Comparison of ENCODE assay signal across 8 cellular contexts in the genomic region with DNA sequence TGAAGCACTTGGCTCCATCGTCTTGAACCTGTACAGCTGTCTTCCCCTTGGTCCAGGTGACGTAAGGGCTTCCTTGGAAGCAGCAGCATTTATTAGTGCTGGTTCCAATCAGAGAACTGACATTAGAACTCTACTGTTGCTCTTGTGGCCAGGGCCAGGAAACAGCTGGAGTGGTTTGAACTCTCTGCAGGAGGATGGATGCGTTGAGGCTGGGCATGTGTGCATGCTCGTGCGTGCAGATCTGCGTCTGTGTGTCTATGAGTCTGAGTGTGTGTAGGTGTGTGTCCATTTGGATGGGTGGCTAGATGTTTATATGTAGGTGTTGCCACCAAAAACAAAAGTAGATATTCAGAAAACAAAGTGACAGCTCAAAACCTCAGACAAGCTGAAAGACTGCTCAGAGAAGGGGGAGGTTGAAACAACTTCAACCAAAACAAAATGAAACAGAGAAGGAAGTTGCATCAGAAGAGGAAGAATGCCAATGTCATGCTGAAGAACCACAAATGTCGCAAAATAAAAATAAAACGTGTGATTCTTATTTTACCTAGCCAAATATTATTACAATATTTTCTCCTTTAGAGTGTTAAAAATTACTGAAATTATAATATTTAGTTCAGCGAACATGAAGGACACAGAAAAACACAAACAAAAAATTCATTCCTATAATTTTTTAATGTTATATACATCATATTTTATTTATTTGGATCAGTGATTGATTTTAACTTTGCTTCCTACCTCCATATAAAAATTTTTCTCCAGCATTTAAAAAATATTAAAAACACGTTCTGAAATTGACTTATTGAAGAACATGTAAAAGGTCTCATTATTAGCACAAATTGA.
DNase-seq lines count a peak whose midpoint lies in the region; ATAC-seq and TF ChIP-seq lines count a peak whose summit lies in the region.

No MANE protein-coding gene starts in this region.

- POLR2A ChIA-PET in OCI-LY7 (lab: Charles Lee), result interaction anchor here (0.6 to 2.6 kb wide), 12 partner anchors 8 to 296 kb away, joined by 3 to 16 read pairs (median 4); no protein-coding TSS in a partner anchor

- H3K79me2 ChIP-seq in OCI-LY7 (ENCODE audit: insufficient read depth, low read depth, low read length), result no peaks in the 10 kb centered on the region

- 64% methylated on average over 10 of the region's 10 CpGs for WGBS in right cardiac atrium

- ATAC-seq in HG02642 (IDR thresholded peaks at IDR 0.05; ENCODE audit: poor library complexity, unreplicated experiment) (peak; percentile 81), right cardiac atrium (peak; percentile 37 to 72), HG03457 (IDR thresholded peaks at IDR 0.05; ENCODE audit: unreplicated experiment) (no peak)

- CTCF ChIA-PET in OCI-LY7 (lab: Charles Lee; ENCODE audit: unreplicated experiment), result interaction anchor here (0.5 kb wide), 1 partner anchor 167 kb away, joined by 3 read pairs; no protein-coding TSS in a partner anchor

- peaks cover 58% of the 10 kb centered on the region for H3K4me1 Mint-ChIP-seq in activated T-helper 2 cell treated with anti-CD3 and anti-CD28 coated beads, Interferon-gamma antibody, Interleukin-2, Interleukin-4, amounts not matched to agents 10 μg/mL and 5 μg/mL and 100 μg/mL, durations not matched to agents 14 hours and 24 hours and 36 hours (ENCODE audit: low read depth)

- H3K9me3 ChIP-seq in OCI-LY7 (ENCODE audit: low read length) (no peaks in the 10 kb centered on the region), right cardiac atrium (ENCODE audit: control insufficient read depth, low read length) (no peaks in the 10 kb centered on the region)

- H3K27me3 Mint-ChIP-seq in activated T-helper 2 cell treated with anti-CD3 and anti-CD28 coated beads, Interferon-gamma antibody, Interleukin-2, Interleukin-4, amounts not matched to agents 10 μg/mL and 5 μg/mL and 100 μg/mL, durations not matched to agents 14 hours and 24 hours and 36 hours (ENCODE audit: low read depth), result no peaks in the 10 kb centered on the region

- no peaks in the 10 kb centered on the region for H3K27me3 ChIP-seq in right cardiac atrium (ENCODE audit: control insufficient read depth, insufficient read depth)

- H3K27ac Mint-ChIP-seq in activated T-helper 2 cell treated with anti-CD3 and anti-CD28 coated beads, Interferon-gamma antibody, Interleukin-2, Interleukin-4, amounts not matched to agents 10 μg/mL and 5 μg/mL and 100 μg/mL, durations not matched to agents 14 hours and 24 hours and 36 hours, result peak overlapping the region; percentile 83

- H3K9me3 Mint-ChIP-seq in activated T-helper 2 cell treated with anti-CD3 and anti-CD28 coated beads, Interferon-gamma antibody, Interleukin-2, Interleukin-4, amounts not matched to agents 10 μg/mL and 5 μg/mL and 100 μg/mL, durations not matched to agents 14 hours and 24 hours and 36 hours, result no peaks in the 10 kb centered on the region

- no peaks in the 10 kb centered on the region for H4K20me1 ChIP-seq in OCI-LY7 (ENCODE audit: insufficient read depth, low read length)

- H3K4me3 ChIP-seq in GM12865 (ENCODE audit: low read depth, low read length) (peak overlapping the region; percentile 19), OCI-LY7 (ENCODE audit: low read depth, low read length, poor library complexity, severe bottlenecking) (peak overlapping the region; percentile 37), right cardiac atrium (ENCODE audit: low read length) (no peak overlapping the region)

- peak overlapping the region; percentile 89 for H2AFZ ChIP-seq in OCI-LY7 (ENCODE audit: low read length)

- H3K36me3 ChIP-seq in OCI-LY7 (ENCODE audit: insufficient read depth, low read length), result no peaks in the 10 kb centered on the region

- peak overlapping the region; percentile 59 for H3K4me3 Mint-ChIP-seq in activated T-helper 2 cell treated with anti-CD3 and anti-CD28 coated beads, Interferon-gamma antibody, Interleukin-2, Interleukin-4, amounts not matched to agents 10 μg/mL and 5 μg/mL and 100 μg/mL, durations not matched to agents 14 hours and 24 hours and 36 hours (ENCODE audit: low read depth)

- no peaks in the 10 kb centered on the region for H3K9me2 ChIP-seq in OCI-LY7 (ENCODE audit: insufficient read depth, low read length)

- TSS peak; percentile 90 for BruUV-seq in OCI-LY7 (replicated peaks; lab: Mats Ljungman, UMichigan)

- H3K4me1 ChIP-seq in OCI-LY7 (ENCODE audit: insufficient read depth, low read length, poor library complexity, severe bottlenecking) (peaks cover 28% of the 10 kb centered on the region), right cardiac atrium (ENCODE audit: control insufficient read depth, insufficient read depth, low read length) (no peaks in the 10 kb centered on the region)

- peak overlapping the region; percentile 73 for H3K27ac ChIP-seq in OCI-LY7 (ENCODE audit: low read depth, low read length, poor library complexity, severe bottlenecking)
- no peak overlapping the region for H3K27ac ChIP-seq in right cardiac atrium (ENCODE audit: low read length)

- H3K4me2 ChIP-seq in OCI-LY7 (ENCODE audit: low read length), result peak overlapping the region; percentile 70

- H3K36me3 Mint-ChIP-seq in activated T-helper 2 cell treated with anti-CD3 and anti-CD28 coated beads, Interferon-gamma antibody, Interleukin-2, Interleukin-4, amounts not matched to agents 10 μg/mL and 5 μg/mL and 100 μg/mL, durations not matched to agents 14 hours and 24 hours and 36 hours (ENCODE audit: low read depth), result no peaks in the 10 kb centered on the region

- TF ChIP-seq CTCF in GM12865 (IDR thresholded peaks at IDR 0.05; ENCODE audit: insufficient read depth, low read depth, low read length, missing control alignments), result no peak
- no peak for TF ChIP-seq CTCF in OCI-LY7 (conservative IDR thresholded peaks at IDR 0.05; ENCODE audit: low read length)

- intact Hi-C loops in OCI-LY7 (cut with micrococcal nuclease; ENCODE audit: unreplicated experiment), result loop anchor here (1.0 to 2.0 kb wide), 2 partner anchors 107 to 121 kb away; no protein-coding TSS in a partner anchor
- intact Hi-C loops in activated T-helper 2 cell treated with anti-CD3 and anti-CD28 coated beads, Interferon-gamma antibody, Interleukin-2, Interleukin-4, amounts not matched to agents 10 μg/mL and 5 μg/mL and 100 μg/mL, durations not matched to agents 14 hours and 24 hours and 36 hours (cut with micrococcal nuclease), result loop anchor here (1.0 to 10.0 kb wide), 6 partner anchors 13 to 319 kb away; no protein-coding TSS in a partner anchor
- intact Hi-C loops in right cardiac atrium (cut with DNase I), result no loop called here

- DNase-seq in GM12865 (ENCODE audit: low read depth) (peak; percentile 84), OCI-LY7 (ENCODE audit: low spot score) (peak; percentile 72), right cardiac atrium (peak in 2 of 3 donors; percentile 14 to 61), OCI-M2 (lab: John Stamatoyannopoulos, UW; ENCODE audit: unreplicated experiment) (no peak)
- peak; percentile 63 for DNase-seq in activated T-helper 2 cell treated with anti-CD3 and anti-CD28 coated beads, Interferon-gamma antibody, Interleukin-2, Interleukin-4, amounts not matched to agents 10 μg/mL and 5 μg/mL and 100 μg/mL, durations not matched to agents 14 hours and 24 hours and 36 hours (ENCODE audit: low spot score)
- peak; percentile 27 for DNase-seq in stimulated activated CD8-positive, alpha-beta memory T cell treated with anti-CD3 and anti-CD28 coated beads, Interleukin-15, amount 100 ng/mL, for 4 hours (ENCODE audit: low read depth in 2 of 2)

Comparison
In these comparisons a context has a peak if more than half of its experiments do, and no peak if none do; other contexts are left out.
1. intact Hi-C loops: an anchor here in OCI-LY7 (1.0 to 2.0 kb wide) and activated T-helper 2 cell treated with anti-CD3 and anti-CD28 coated beads, Interferon-gamma antibody, Interleukin-2, Interleukin-4, amounts not matched to agents 10 μg/mL and 5 μg/mL and 100 μg/mL, durations not matched to agents 14 hours and 24 hours and 36 hours (1.0 to 10.0 kb wide); none called in right cardiac atrium.